In the genomic region with DNA sequence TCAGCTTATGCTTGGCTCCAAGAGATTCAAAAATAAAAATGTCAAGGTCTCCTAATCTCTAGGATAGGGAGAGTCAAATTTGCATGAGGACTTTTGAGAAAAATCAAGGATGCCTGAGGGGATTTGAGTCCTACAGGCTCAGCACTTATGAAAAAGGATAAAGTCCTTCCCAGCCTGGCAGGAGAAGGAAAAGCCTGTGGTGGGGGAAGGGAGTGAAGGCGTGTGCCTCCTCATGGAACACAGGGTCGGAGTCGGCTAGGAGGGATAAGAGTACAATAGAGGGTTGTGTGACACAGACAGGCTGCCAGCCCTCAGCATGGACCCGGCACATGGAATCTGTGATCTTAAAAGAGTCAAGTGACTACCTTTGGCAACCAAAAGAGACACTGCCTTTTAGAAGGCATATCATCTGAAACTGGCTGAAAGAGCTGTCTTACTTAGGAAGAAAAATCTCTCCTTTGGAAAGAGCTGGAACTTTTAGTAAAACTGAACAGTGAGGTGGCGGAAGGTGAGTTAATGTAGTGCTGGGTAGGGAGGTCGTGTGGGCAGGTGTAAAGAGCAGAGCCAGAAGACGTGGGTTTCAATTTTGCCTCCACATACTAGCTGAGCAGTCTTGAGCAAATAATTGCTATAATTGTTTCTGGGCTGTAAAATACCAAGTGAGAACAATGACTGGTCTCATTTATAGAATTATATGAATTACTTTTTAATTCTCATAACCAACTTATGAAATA, we compare ENCODE assay signal across 11 cellular contexts. TPM values are rescaled to one million over a fixed set of nuclear protein-coding genes. Genes with fewer than 3 reads are reported as not detected.
DNase-seq lines count a peak whose midpoint lies in the region; ATAC-seq and TF ChIP-seq lines count a peak whose summit lies in the region.
"Had no signal": no experiment of that assay in that cellular context is flagged by ENCODE, and none has a peak within 500 bp of the region (broad histone marks: within the 10 kb centered on the region; RNA-seq: fewer than 3 reads in every experiment).

No MANE protein-coding gene starts in this region.

- H3K4me3 ChIP-seq in retinal pigment epithelial cell (ENCODE audit: low read length) (peak overlapping the region; percentile 27), dorsolateral prefrontal cortex (peak overlapping the region in 7 of 59 donors; percentile 15 to 43 (median 26))
- H3K4me3 ChIP-seq: ovary had no signal

- CTCF ChIA-PET in WTC11 (lab: Charles Lee) = no interaction called here

- no peak for TF ChIP-seq CTCF in WTC11 (IDR thresholded peaks at IDR 0.05)
- no peak for TF ChIP-seq CTCF in retinal pigment epithelial cell (conservative IDR thresholded peaks at IDR 0.05; ENCODE audit: low read depth, low read length)
- TF ChIP-seq CTCF in dorsolateral prefrontal cortex (IDR thresholded peaks at IDR 0.05 in 54 of 56, conservative IDR thresholded peaks at IDR 0.05 in 2 of 56; ENCODE audit: low read depth in 1 of 56, partially characterized antibody in 56 of 56) = no peak

- no peaks in the 10 kb centered on the region for H3K36me3 Mint-ChIP-seq in WTC11

- no peak overlapping the region for H3K4me3 Mint-ChIP-seq in WTC11

- peak; percentile 38 for DNase-seq in NCI-H82 (lab: John Stamatoyannopoulos, UW)
- DNase-seq in NCI-H82 treated with DMSO at 0.1 percent for 48 hours (lab: John Stamatoyannopoulos, UW; ENCODE audit: unreplicated experiment) = no peak
- DNase-seq in WTC11 (ENCODE audit: low spot score) = no peak
- DNase-seq in iPS-NIHi11 (ENCODE audit: low spot score) = peak; percentile 30
- DNase-seq in retinal pigment epithelial cell (ENCODE audit: low read depth) = peak; percentile 83
- DNase-seq in dorsolateral prefrontal cortex = no peak
- DNase-seq in NCI-H2107 treated with DMSO at 0.1 percent for 48 hours (lab: John Stamatoyannopoulos, UW; ENCODE audit: unreplicated experiment) = no peak
- DNase-seq: left cardiac atrium, NCI-H2227 treated with DMSO at 0.1 percent for 48 hours had no signal

- H3K9me3 Mint-ChIP-seq in WTC11 = peaks cover 6% of the 10 kb centered on the region; the same call in 1 of the 2 replicates

- ATAC-seq in WTC11 (peak; percentile 94), GM21737 (IDR thresholded peaks at IDR 0.05; ENCODE audit: unreplicated experiment) (no peak)

- POLR2A ChIA-PET in WTC11 (lab: Charles Lee) = no interaction called here

- no peak overlapping the region for H3K27ac Mint-ChIP-seq in WTC11

- H3K27ac ChIP-seq in dorsolateral prefrontal cortex = peak overlapping the region in 2 of 59 donors; percentile 9 to 39

- H3K27me3 Mint-ChIP-seq in WTC11 (ENCODE audit: low read depth) = peaks cover 2% of the 10 kb centered on the region; the same call in 1 of the 2 replicates

- peaks cover 15% of the 10 kb centered on the region for H3K4me1 Mint-ChIP-seq in WTC11

- no peaks in the 10 kb centered on the region for H3K27me3 ChIP-seq in dorsolateral prefrontal cortex
- H3K27me3 ChIP-seq: ovary had no signal

- intact Hi-C loops in dorsolateral prefrontal cortex (cut with DNase I) = no loop called here

TF ChIP-seq in WTC11, 78 proteins besides CTCF, POLR2A, EP300 and RAD21:
- TF ChIP-seq NR2C2 (CRISPR knock-in tag; IDR thresholded peaks at IDR 0.05) = no peak
- TF ChIP-seq ZNF416 (CRISPR knock-in tag; IDR thresholded peaks at IDR 0.05) = no peak
- TF ChIP-seq, protein P1, sequence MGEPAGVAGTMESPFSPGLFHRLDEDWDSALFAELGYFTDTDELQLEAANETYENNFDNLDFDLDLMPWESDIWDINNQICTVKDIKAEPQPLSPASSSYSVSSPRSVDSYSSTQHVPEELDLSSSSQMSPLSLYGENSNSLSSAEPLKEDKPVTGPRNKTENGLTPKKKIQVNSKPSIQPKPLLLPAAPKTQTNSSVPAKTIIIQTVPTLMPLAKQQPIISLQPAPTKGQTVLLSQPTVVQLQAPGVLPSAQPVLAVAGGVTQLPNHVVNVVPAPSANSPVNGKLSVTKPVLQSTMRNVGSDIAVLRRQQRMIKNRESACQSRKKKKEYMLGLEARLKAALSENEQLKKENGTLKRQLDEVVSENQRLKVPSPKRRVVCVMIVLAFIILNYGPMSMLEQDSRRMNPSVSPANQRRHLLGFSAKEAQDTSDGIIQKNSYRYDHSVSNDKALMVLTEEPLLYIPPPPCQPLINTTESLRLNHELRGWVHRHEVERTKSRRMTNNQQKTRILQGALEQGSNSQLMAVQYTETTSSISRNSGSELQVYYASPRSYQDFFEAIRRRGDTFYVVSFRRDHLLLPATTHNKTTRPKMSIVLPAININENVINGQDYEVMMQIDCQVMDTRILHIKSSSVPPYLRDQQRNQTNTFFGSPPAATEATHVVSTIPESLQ (CRISPR knock-in tag; IDR thresholded peaks at IDR 0.05) = no peak
- TF ChIP-seq JAZF1 (CRISPR knock-in tag; IDR thresholded peaks at IDR 0.05) = no peak
- TF ChIP-seq GTF2I (CRISPR knock-in tag; conservative IDR thresholded peaks at IDR 0.05) = no peak
- TF ChIP-seq EMX1 (CRISPR knock-in tag; IDR thresholded peaks at IDR 0.05) = no peak
- TF ChIP-seq OVOL2 (CRISPR knock-in tag; IDR thresholded peaks at IDR 0.05; ENCODE audit: borderline replicate concordance) = no peak

RNA-seq across cellular contexts. Expression of a gene that starts 58.8 kb away (rescaled TPM):
- 71.8 to 77.4 TPM (median 72.9 TPM) in 3 replicates for total RNA-seq in WTC11 (2021)
- total RNA-seq in dorsolateral prefrontal cortex = 100 to 1,000 TPM in 87 of 120 experiments, 10 to 100 TPM in 33; 51.8 to 308 (median 121) TPM

Comparison
In these comparisons a context has a peak if more than half of its experiments do, and no peak if none do; other contexts are left out.
1. DNase-seq: peak in NCI-H82 (single experiment), iPS-NIHi11 (single experiment) and retinal pigment epithelial cell (single experiment); none in NCI-H82 treated with DMSO at 0.1 percent for 48 hours (single experiment), WTC11 (single experiment), dorsolateral prefrontal cortex (0 of 10) and NCI-H2107 treated with DMSO at 0.1 percent for 48 hours (single experiment).